In the genomic region with DNA sequence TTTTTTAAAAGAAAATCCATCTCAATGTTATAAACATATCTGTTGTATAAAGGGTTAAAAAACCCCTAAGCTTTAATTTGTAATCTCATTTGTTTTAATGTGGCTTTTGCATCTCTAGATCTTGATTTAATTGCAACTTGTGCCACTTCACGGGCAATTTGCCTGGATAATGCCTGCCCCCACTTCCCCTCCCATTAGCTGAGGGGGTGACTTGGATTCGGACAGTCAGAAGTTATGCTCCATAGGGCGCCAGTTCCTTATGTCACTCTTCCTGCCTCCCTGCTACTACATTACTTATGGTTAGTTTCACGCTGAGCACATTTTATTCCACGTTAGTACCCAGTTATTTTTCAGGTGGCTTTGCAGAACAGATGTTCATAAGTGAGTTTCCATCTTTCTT, we compare ENCODE assay signal across 15 cellular contexts.
"Had no signal": no experiment of that assay in that cellular context is flagged by ENCODE, and none has a peak within 500 bp of the region (broad histone marks: within the 10 kb centered on the region; RNA-seq: fewer than 3 reads in every experiment).

No MANE protein-coding gene starts in this region.

- H3K4me1 Mint-ChIP-seq: activated CD4-positive, alpha-beta T cell treated with anti-CD3 and anti-CD28 coated beads for 36 hours; activated naive CD8-positive, alpha-beta T cell treated with anti-CD3 and anti-CD28 coated beads, Interleukin-2, amount 10 ng/mL, durations not matched to agents 7 days and 5 days; activated T-helper 17 cell treated with anti-CD3 and anti-CD28 coated beads, Interleukin-2, amount 50 U/mL, for 72 hours; immature natural killer cell; stimulated activated naive B cell treated with anti-CD40 and anti-IgM and Interleukin-4, amounts not matched to agents 10 μg/mL and 1 μg/mL and 100 μg/mL, for 72 hours had no signal

- DNase-seq: activated CD4-positive, alpha-beta T cell treated with anti-CD3 and anti-CD28 coated beads for 36 hours; activated CD8-positive, alpha-beta T cell treated with anti-CD3 and anti-CD28 coated beads for 36 hours; activated naive CD4-positive, alpha-beta T cell; activated naive CD8-positive, alpha-beta T cell treated with anti-CD3 and anti-CD28 coated beads, Interleukin-2, amount 10 ng/mL, durations not matched to agents 7 days and 5 days; activated T-cell treated with anti-CD3 and anti-CD28 coated beads, Interleukin-2, amount 50 U/mL, for 1 hour; body of pancreas; central memory CD4-positive, alpha-beta T cell; foreskin melanocyte; heart left ventricle; immature natural killer cell; kidney glomerular epithelial cell; left ventricle myocardium superior; stimulated activated naive B cell treated with anti-CD40 and anti-IgM and Interleukin-4, amounts not matched to agents 10 μg/mL and 1 μg/mL and 100 μg/mL, for 72 hours had no signal

- H3K27ac Mint-ChIP-seq: activated CD4-positive, alpha-beta T cell treated with anti-CD3 and anti-CD28 coated beads for 36 hours; activated CD8-positive, alpha-beta T cell treated with anti-CD3 and anti-CD28 coated beads for 36 hours; activated naive CD8-positive, alpha-beta T cell treated with anti-CD3 and anti-CD28 coated beads, Interleukin-2, amount 10 ng/mL, durations not matched to agents 7 days and 5 days; activated T-helper 17 cell treated with anti-CD3 and anti-CD28 coated beads, Interleukin-2, amount 50 U/mL, for 72 hours; immature natural killer cell; stimulated activated naive B cell treated with anti-CD40 and anti-IgM and Interleukin-4, amounts not matched to agents 10 μg/mL and 1 μg/mL and 100 μg/mL, for 72 hours; WTC11 had no signal

- H3K36me3 Mint-ChIP-seq: activated naive CD8-positive, alpha-beta T cell treated with anti-CD3 and anti-CD28 coated beads, Interleukin-2, amount 10 ng/mL, durations not matched to agents 7 days and 5 days; immature natural killer cell; stimulated activated naive B cell treated with anti-CD40 and anti-IgM and Interleukin-4, amounts not matched to agents 10 μg/mL and 1 μg/mL and 100 μg/mL, for 72 hours had no signal

- H3K4me3 Mint-ChIP-seq: activated CD4-positive, alpha-beta T cell treated with anti-CD3 and anti-CD28 coated beads for 36 hours; activated CD8-positive, alpha-beta T cell treated with anti-CD3 and anti-CD28 coated beads for 36 hours; activated naive CD8-positive, alpha-beta T cell treated with anti-CD3 and anti-CD28 coated beads, Interleukin-2, amount 10 ng/mL, durations not matched to agents 7 days and 5 days; activated T-helper 17 cell treated with anti-CD3 and anti-CD28 coated beads, Interleukin-2, amount 50 U/mL, for 72 hours; immature natural killer cell; stimulated activated naive B cell treated with anti-CD40 and anti-IgM and Interleukin-4, amounts not matched to agents 10 μg/mL and 1 μg/mL and 100 μg/mL, for 72 hours; WTC11 had no signal

- H3K27me3 Mint-ChIP-seq: activated CD4-positive, alpha-beta T cell treated with anti-CD3 and anti-CD28 coated beads for 36 hours; activated CD8-positive, alpha-beta T cell treated with anti-CD3 and anti-CD28 coated beads for 36 hours; activated naive CD8-positive, alpha-beta T cell treated with anti-CD3 and anti-CD28 coated beads, Interleukin-2, amount 10 ng/mL, durations not matched to agents 7 days and 5 days; activated T-helper 17 cell treated with anti-CD3 and anti-CD28 coated beads, Interleukin-2, amount 50 U/mL, for 72 hours; stimulated activated naive B cell treated with anti-CD40 and anti-IgM and Interleukin-4, amounts not matched to agents 10 μg/mL and 1 μg/mL and 100 μg/mL, for 72 hours had no signal

- ATAC-seq: activated CD4-positive, alpha-beta T cell treated with anti-CD3 and anti-CD28 coated beads for 36 hours; activated CD8-positive, alpha-beta T cell treated with anti-CD3 and anti-CD28 coated beads for 36 hours; activated T-helper 17 cell treated with anti-CD3 and anti-CD28 coated beads, Interleukin-2, amount 50 U/mL, for 72 hours; body of pancreas; heart left ventricle; left ventricle myocardium superior; stimulated activated naive B cell treated with anti-CD40 and anti-IgM and Interleukin-4, amounts not matched to agents 10 μg/mL and 1 μg/mL and 100 μg/mL, for 72 hours; WTC11 had no signal
